Comparison of ENCODE assay signal across 3 cellular contexts in genomic region chr18:63447066-63447465, GRCh38.
TF ChIP-seq lines count a peak whose summit lies in the region.

No MANE protein-coding gene starts in this region.

TF ChIP-seq in liver, 16 proteins besides CTCF, POLR2A, EP300 and RAD21:
- TF ChIP-seq MAX (IDR thresholded peaks at IDR 0.05) = peak; percentile 24
- no peak for TF ChIP-seq TAF1 (conservative IDR thresholded peaks at IDR 0.05)
- no peak for TF ChIP-seq ATF3 (IDR thresholded peaks at IDR 0.05)
- peak in 1 of 2 donors; percentile 76 for TF ChIP-seq RXRA (IDR thresholded peaks at IDR 0.05)
- TF ChIP-seq HNF4A (conservative IDR thresholded peaks at IDR 0.05) = peak; percentile 43 to 95
- peak; percentile 79 for TF ChIP-seq YY1 (IDR thresholded peaks at IDR 0.05)
- TF ChIP-seq JUND (IDR thresholded peaks at IDR 0.05) = peak in 1 of 2 donors; percentile 26
- peak; percentile 34 for TF ChIP-seq ZBTB33 (IDR thresholded peaks at IDR 0.05)
TF ChIP-seq in liver: peak in this region for 6.

TF ChIP-seq in HepG2, 621 proteins besides CTCF, POLR2A, EP300 and RAD21:
- TF ChIP-seq ZC3H13 (CRISPR knock-in tag; IDR thresholded peaks at IDR 0.05) (no peak), THYN1 (CRISPR knock-in tag; IDR thresholded peaks at IDR 0.05; ENCODE audit: borderline replicate concordance, low read depth) (no peak), ZNF207 (IDR thresholded peaks at IDR 0.05; ENCODE audit: borderline replicate concordance) (no peak), RBM22 (optimal IDR thresholded peaks at IDR 0.05; ENCODE audit: low read length) (no peak), ZNF282 (IDR thresholded peaks at IDR 0.05; ENCODE audit: partially characterized antibody) (no peak), ARHGAP35 (CRISPR knock-in tag; IDR thresholded peaks at IDR 0.05; ENCODE audit: borderline replicate concordance) (no peak), ZIK1 (CRISPR knock-in tag; IDR thresholded peaks at IDR 0.05; ENCODE audit: borderline replicate concordance, low read depth) (no peak), ZBTB42 (CRISPR knock-in tag; IDR thresholded peaks at IDR 0.05) (no peak), ZC3H4 (CRISPR knock-in tag; IDR thresholded peaks at IDR 0.05; ENCODE audit: borderline replicate concordance) (no peak), ELF3 (CRISPR knock-in tag; IDR thresholded peaks at IDR 0.05) (no peak), TOPORS (CRISPR knock-in tag; IDR thresholded peaks at IDR 0.05) (no peak), CENPT (CRISPR knock-in tag; IDR thresholded peaks at IDR 0.05; ENCODE audit: low read depth) (no peak), HOMEZ (CRISPR knock-in tag; IDR thresholded peaks at IDR 0.05; ENCODE audit: low read depth) (no peak), ZNF574 (CRISPR knock-in tag; IDR thresholded peaks at IDR 0.05) (no peak), IRF2 (CRISPR knock-in tag; IDR thresholded peaks at IDR 0.05) (no peak)
- TF ChIP-seq, protein P1, sequence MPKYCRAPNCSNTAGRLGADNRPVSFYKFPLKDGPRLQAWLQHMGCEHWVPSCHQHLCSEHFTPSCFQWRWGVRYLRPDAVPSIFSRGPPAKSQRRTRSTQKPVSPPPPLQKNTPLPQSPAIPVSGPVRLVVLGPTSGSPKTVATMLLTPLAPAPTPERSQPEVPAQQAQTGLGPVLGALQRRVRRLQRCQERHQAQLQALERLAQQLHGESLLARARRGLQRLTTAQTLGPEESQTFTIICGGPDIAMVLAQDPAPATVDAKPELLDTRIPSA (CRISPR knock-in tag; IDR thresholded peaks at IDR 0.05; ENCODE audit: borderline replicate concordance) = no peak
- TF ChIP-seq, protein P2, sequence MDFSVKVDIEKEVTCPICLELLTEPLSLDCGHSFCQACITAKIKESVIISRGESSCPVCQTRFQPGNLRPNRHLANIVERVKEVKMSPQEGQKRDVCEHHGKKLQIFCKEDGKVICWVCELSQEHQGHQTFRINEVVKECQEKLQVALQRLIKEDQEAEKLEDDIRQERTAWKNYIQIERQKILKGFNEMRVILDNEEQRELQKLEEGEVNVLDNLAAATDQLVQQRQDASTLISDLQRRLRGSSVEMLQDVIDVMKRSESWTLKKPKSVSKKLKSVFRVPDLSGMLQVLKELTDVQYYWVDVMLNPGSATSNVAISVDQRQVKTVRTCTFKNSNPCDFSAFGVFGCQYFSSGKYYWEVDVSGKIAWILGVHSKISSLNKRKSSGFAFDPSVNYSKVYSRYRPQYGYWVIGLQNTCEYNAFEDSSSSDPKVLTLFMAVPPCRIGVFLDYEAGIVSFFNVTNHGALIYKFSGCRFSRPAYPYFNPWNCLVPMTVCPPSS (IDR thresholded peaks at IDR 0.05) = no peak

TF ChIP-seq in H1, 55 proteins besides CTCF, POLR2A, EP300 and RAD21:
- no peak for TF ChIP-seq TEAD4 (IDR thresholded peaks at IDR 0.05; ENCODE audit: low read depth, low read length)
- TF ChIP-seq JUND (IDR thresholded peaks at IDR 0.05; ENCODE audit: low read length) = no peak
- no peak for TF ChIP-seq RBBP5 (IDR thresholded peaks at IDR 0.05; ENCODE audit: borderline replicate concordance, low read depth, low read length)
- no peak for TF ChIP-seq CBX8 (IDR thresholded peaks at IDR 0.05; ENCODE audit: borderline replicate concordance, low read depth, low read length)
- TF ChIP-seq ASH2L (IDR thresholded peaks at IDR 0.05; ENCODE audit: low read length) = no peak
- no peak for TF ChIP-seq YY1 (IDR thresholded peaks at IDR 0.05; ENCODE audit: low read depth, low read length)
- no peak for TF ChIP-seq FOSL1 (IDR thresholded peaks at IDR 0.05; ENCODE audit: insufficient read depth, low read depth, low read length)
- no peak for TF ChIP-seq SUZ12 (IDR thresholded peaks at IDR 0.05; ENCODE audit: low read length)
- TF ChIP-seq TAF7 (optimal IDR thresholded peaks at IDR 0.05; ENCODE audit: borderline replicate concordance, low read depth, low read length) = no peak
- TF ChIP-seq MAFK (IDR thresholded peaks at IDR 0.05; ENCODE audit: low read depth, low read length) = no peak
- no peak for TF ChIP-seq USF2 (IDR thresholded peaks at IDR 0.05; ENCODE audit: low read length)
- no peak for TF ChIP-seq CHD2 (IDR thresholded peaks at IDR 0.05; ENCODE audit: low read length)
- TF ChIP-seq SIN3A (conservative IDR thresholded peaks at IDR 0.05 in 1 of 2, IDR thresholded peaks at IDR 0.05 in 1 of 2; ENCODE audit: low read depth in 1 of 2, low read length in 2 of 2) = no peak
- no peak for TF ChIP-seq KDM1A (IDR thresholded peaks at IDR 0.05; ENCODE audit: borderline replicate concordance, low read length)
TF ChIP-seq in H1: peak in this region for 0.
